In the genomic region with DNA sequence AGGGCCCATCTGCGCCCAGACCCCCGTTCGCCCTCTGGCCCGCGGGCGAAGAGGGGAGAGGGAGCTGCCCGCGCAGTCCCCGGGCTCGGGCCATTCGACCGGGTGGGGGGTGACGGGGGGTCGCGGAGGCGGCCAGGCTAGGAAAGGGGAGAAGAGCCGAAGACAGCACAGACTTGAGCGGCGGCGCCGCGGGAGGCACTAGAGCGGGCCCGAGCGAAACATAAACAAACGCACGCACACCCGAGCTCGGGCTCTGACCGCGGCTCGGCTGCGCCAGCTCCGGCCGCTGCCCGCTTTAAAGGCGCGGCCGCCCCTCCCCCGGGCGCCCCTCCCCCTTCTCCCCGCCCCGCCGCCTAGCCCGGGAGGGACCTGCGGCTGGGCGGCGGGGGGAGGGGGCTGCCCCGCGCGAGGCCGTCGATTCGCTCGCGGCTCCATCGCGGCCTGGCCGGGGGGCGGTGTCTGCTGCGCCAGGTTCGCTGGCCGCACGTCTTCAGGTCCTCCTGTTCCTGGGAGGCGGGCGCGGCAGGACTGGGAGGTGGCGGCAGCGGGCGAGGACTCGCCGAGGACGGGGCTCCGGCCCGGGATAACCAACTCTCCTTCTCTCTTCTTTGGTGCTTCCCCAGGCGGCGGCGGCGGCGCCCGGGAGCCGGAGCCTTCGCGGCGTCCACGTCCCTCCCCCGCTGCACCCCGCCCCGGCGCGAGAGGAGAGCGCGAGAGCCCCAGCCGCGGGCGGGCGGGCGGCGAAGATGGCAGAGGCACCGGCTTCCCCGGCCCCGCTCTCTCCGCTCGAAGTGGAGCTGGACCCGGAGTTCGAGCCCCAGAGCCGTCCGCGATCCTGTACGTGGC, we compare ENCODE assay signal across 8 cellular contexts. TPM values are rescaled to one million over a fixed set of nuclear protein-coding genes. Genes with fewer than 3 reads are reported as not detected.
A peak's percentile ranks its signal among the peaks of the same experiment; 100 is the strongest.
DNase-seq lines count a peak whose midpoint lies in the region; ATAC-seq and TF ChIP-seq lines count a peak whose summit lies in the region.

A gene (plus strand): TSS at position 455 of the 846 bp plus-strand sequence. CDS start 292 bp downstream, at position 747.

- no peak for ATAC-seq in HG03342 (IDR thresholded peaks at IDR 0.05; ENCODE audit: unreplicated experiment)

- H3K36me3 ChIP-seq in H7 (replicated peaks; ENCODE audit: control insufficient read depth, insufficient read depth, low read length) (no peaks in the 10 kb centered on the region), NT2/D1 (ENCODE audit: insufficient read depth, insufficient read length, low read length) (peaks cover 3% of the 10 kb centered on the region)

- no peaks in the 10 kb centered on the region for H3K4me1 ChIP-seq in NT2/D1 (ENCODE audit: insufficient read depth, insufficient read length)

- no peak for TF ChIP-seq CTCF in epithelial cell of esophagus (IDR thresholded peaks at IDR 0.05; ENCODE audit: insufficient read depth, low read depth, low read length, missing control alignments)

- DNase-seq in AG20443 (ENCODE audit: low spot score) (peak; percentile 90), H7 (peak; percentile 97), NT2/D1 (ENCODE audit: low read depth, low spot score) (no peak), activated T-cell treated with anti-CD3 and anti-CD28 coated beads for 48 hours (ENCODE audit: low read depth) (peak; percentile 57), epithelial cell of esophagus (ENCODE audit: low read depth) (peak; percentile 93), midbrain (lab: John Stamatoyannopoulos, UW) (peak; percentile 89)
- peak; percentile 64 for DNase-seq in stimulated activated CD8-positive, alpha-beta memory T cell treated with anti-CD3 and anti-CD28 coated beads, Interleukin-4, amount 100 ng/mL, for 24 hours (ENCODE audit: low read depth)

- H3K9ac ChIP-seq in NT2/D1 (ENCODE audit: insufficient read length, low read depth) = peak within 1 kb of the TSS; percentile 83

- H3K4me3 ChIP-seq in H7 (ENCODE audit: insufficient read depth, low read depth, low read length) (peak within 1 kb of the TSS; percentile 79), NT2/D1 (ENCODE audit: insufficient read length, low read depth) (peak within 1 kb of the TSS; percentile 77), epithelial cell of esophagus (ENCODE audit: low read length) (peak within 1 kb of the TSS; percentile 89)

- peaks cover 14% of the 10 kb centered on the region for H3K27me3 ChIP-seq in H7 (ENCODE audit: control insufficient read depth, insufficient read depth, low read length)
- H3K27me3 ChIP-seq in NT2/D1 (ENCODE audit: insufficient read depth, insufficient read length) = peaks cover 27% of the 10 kb centered on the region

- H3K9me3 ChIP-seq in NT2/D1 (ENCODE audit: insufficient read depth, low read length) = no peaks in the 10 kb centered on the region

RNA-seq across cellular contexts. Expression of the gene that starts here (rescaled TPM):
- total RNA-seq in H7 (2014; rRNA removed; shearing (Covaris generic)) = 10.9 and 14.0 TPM in 2 replicates
